14 cellular contexts compared by ENCODE assay signal in the genomic region with DNA sequence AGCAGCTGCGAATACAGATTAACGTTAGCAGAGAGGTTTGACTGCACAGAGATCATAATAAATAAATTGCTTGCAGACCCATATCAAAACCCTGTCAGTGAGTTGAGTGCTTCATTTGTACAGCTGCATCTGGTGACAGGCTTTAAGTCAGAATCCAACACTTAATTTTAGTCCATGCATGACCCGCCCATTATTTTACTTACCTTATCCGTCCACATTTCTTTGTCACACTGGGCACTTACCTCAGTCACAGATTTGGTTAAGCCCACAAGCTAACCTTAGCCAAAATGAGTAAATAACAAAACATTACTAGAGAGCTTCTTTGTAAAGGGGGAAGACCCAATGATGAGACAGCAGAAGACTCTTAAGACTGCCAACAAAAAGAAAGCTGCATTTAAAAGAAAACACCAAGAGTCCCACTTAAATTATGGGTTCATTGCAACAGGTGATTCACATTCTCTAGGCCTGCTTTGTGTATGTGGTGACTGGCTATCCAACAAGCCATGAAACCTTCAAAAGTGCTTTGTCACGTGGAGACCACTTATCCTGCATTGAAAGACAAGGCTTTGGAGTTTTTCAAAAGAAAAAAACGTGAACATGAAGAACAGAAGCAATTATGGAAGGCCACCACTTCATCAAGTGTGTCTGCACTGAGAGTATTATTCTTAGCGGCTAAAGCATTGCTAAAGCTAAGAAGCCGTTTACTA. TPM values are rescaled to one million over a fixed set of nuclear protein-coding genes. Genes with fewer than 3 reads are reported as not detected.
DNase-seq lines count a peak whose midpoint lies in the region; ATAC-seq, FAIRE-seq and TF ChIP-seq lines count a peak whose summit lies in the region.
"Had no signal": no experiment of that assay in that cellular context is flagged by ENCODE, and none has a peak within 500 bp of the region (broad histone marks: within the 10 kb centered on the region; RNA-seq: fewer than 3 reads in every experiment).

No MANE protein-coding gene starts in this region.

- no peak overlapping the region for H4K8ac ChIP-seq in IMR-90 (ENCODE audit: low read depth in 2 of 2, low read length in 2 of 2)

- H2AK9ac ChIP-seq in IMR-90 (replicated peaks; ENCODE audit: low read depth, low read length, poor library complexity), result no peak overlapping the region

- TF ChIP-seq POLR2A in IMR-90 (IDR thresholded peaks at IDR 0.05; ENCODE audit: low read depth, low read length), result no peak

- no peak for TF ChIP-seq CTCF in IMR-90 (conservative IDR thresholded peaks at IDR 0.05; ENCODE audit: low read depth, low read length)
- no peak for TF ChIP-seq CTCF in psoas muscle (IDR thresholded peaks at IDR 0.05)
- TF ChIP-seq CTCF in pancreas (IDR thresholded peaks at IDR 0.05), result no peak

- H3K4me2 ChIP-seq in IMR-90 (ENCODE audit: low read depth, low read length), result no peak overlapping the region

- dilution Hi-C loops in IMR-90 (cut with HindIII; ENCODE audit: low sequenced_read_pairs, unreplicated experiment), result no loop called here

- POLR2A ChIA-PET in IMR-90 (lab: Charles Lee; ENCODE audit: unreplicated experiment), result no interaction called here

- H3K27ac ChIP-seq in IMR-90 (ENCODE audit: insufficient read depth, low read length) (no peak overlapping the region), psoas muscle (peak overlapping the region; percentile 86), pancreas (no peak overlapping the region)
- H3K27ac ChIP-seq: uterus had no signal

- no peak overlapping the region; the same call in 1 of the 2 replicates for H3K23ac ChIP-seq in IMR-90 (ENCODE audit: low read depth, low read length)

- H3K36me3 Mint-ChIP-seq in activated T-cell treated with anti-CD3 and anti-CD28 coated beads, Interleukin-2, amount 50 U/mL, for 72 hours (ENCODE audit: insufficient read depth in 2 of 2), result no peaks in the 10 kb centered on the region

- CTCF ChIA-PET in IMR-90 (lab: Yijun Ruan, JAX), result no interaction called here

- peaks cover 12% of the 10 kb centered on the region; the same call in 1 of the 2 replicates for H3K9me1 ChIP-seq in IMR-90 (ENCODE audit: insufficient read depth, low read length)

- H3K36me3 ChIP-seq in IMR-90 (ENCODE audit: control insufficient read depth, insufficient read depth, low read length) (no peaks in the 10 kb centered on the region), psoas muscle (ENCODE audit: insufficient read depth in 1 of 2, low read depth in 1 of 2) (no peaks in the 10 kb centered on the region), pancreas (no peaks in the 10 kb centered on the region)
- H3K36me3 ChIP-seq: uterus had no signal

- peaks cover 0 to under 1% of the 10 kb centered on the region in 2 donors for H3K9me3 Mint-ChIP-seq in activated T-cell treated with anti-CD3 and anti-CD28 coated beads, Interleukin-2, amount 50 U/mL, for 72 hours
- H3K9me3 Mint-ChIP-seq: HFFc6 had no signal

- intact Hi-C loops in IMR-90 (cut with micrococcal nuclease) (no loop called here), psoas muscle (cut with DNase I) (loop anchor here in 1 of 2 donors (1.0 kb wide), 1 partner anchor 27 kb away; no protein-coding TSS in a partner anchor), pancreas (cut with DNase I) (no loop called here)

- peak overlapping the region; percentile 87 for H3K27ac Mint-ChIP-seq in activated T-cell treated with anti-CD3 and anti-CD28 coated beads, Interleukin-2, amount 50 U/mL, for 72 hours
- H3K27ac Mint-ChIP-seq: HFFc6 had no signal

- H4K20me1 ChIP-seq in IMR-90 (ENCODE audit: insufficient read depth, low read length), result peaks cover 4% of the 10 kb centered on the region; the same call in 1 of the 2 replicates

- peak overlapping the region in 1 of 2 donors; percentile 78 for H3K4me3 Mint-ChIP-seq in activated T-cell treated with anti-CD3 and anti-CD28 coated beads, Interleukin-2, amount 50 U/mL, for 72 hours
- H3K4me3 Mint-ChIP-seq: brain, HFFc6 had no signal

- 67% methylated on average over 1 of the region's 8 CpGs; no CpG with 5 or more reads in 1 of the 2 experiments for WGBS in IMR-90 (ENCODE audit: extremely low coverage in 2 of 2, insufficient read length in 1 of 2), 2 experiments
- 79 to 92% (median 84%) methylated on average over 8 of the region's 8 CpGs for WGBS in psoas muscle, 3 donors
- 75 to 81% methylated on average over 8 of the region's 8 CpGs for WGBS in pancreas, 2 donors

- H2BK5ac ChIP-seq in IMR-90 (ENCODE audit: low read depth, low read length, poor library complexity, severe bottlenecking), result no peak overlapping the region

- no TSS peak for BruUV-seq in IMR-90 (replicated peaks; lab: Mats Ljungman, UMichigan)

- H3K27me3 ChIP-seq in IMR-90 (ENCODE audit: control insufficient read depth, insufficient read depth, low read length) (no peaks in the 10 kb centered on the region), psoas muscle (ENCODE audit: insufficient read depth in 3 of 3, low read length in 2 of 3) (no peaks in the 10 kb centered on the region), pancreas (no peaks in the 10 kb centered on the region)
- H3K27me3 ChIP-seq: uterus had no signal

- H3K4me1 ChIP-seq in IMR-90 (ENCODE audit: control insufficient read depth, insufficient read depth, low read length) (peaks cover 7% of the 10 kb centered on the region), psoas muscle (peaks cover 31% of the 10 kb centered on the region), pancreas (no peaks in the 10 kb centered on the region)
- H3K4me1 ChIP-seq: uterus had no signal

- H3K79me1 ChIP-seq in IMR-90 (ENCODE audit: low read depth in 1 of 2, low read length in 2 of 2), result peaks cover 20 to 59% of the 10 kb centered on the region in 2 experiments

- no peak for TF ChIP-seq RAD21 in IMR-90 (IDR thresholded peaks at IDR 0.05; ENCODE audit: low read length)

- DNase-seq in activated T-cell treated with anti-CD3 and anti-CD28 coated beads, Interleukin-2, amount 50 U/mL, for 72 hours, result peak in 1 of 2 donors; percentile 11
- no peak for DNase-seq in activated T-cell treated with anti-CD3 and anti-CD28 coated beads, Interleukin-2, amount 50 U/mL, for 1 hour
- DNase-seq in IMR-90 (peak; percentile 7), SHP77 treated with DMSO at 0.1 percent for 48 hours (lab: John Stamatoyannopoulos, UW) (peak; percentile 86), psoas muscle (no peak), pancreas (no peak)
- no peak for DNase-seq in stimulated activated CD4-positive, alpha-beta T cell treated with anti-CD3 and anti-CD28 coated beads, Interleukin-2, amount 100 ng/mL, for 24 hours
- DNase-seq: activated CD8-positive, alpha-beta memory T cell treated with anti-CD3 and anti-CD28 coated beads for 24 hours; DMS153; HFFc6; NCI-H1436; uterus had no signal

- no peak overlapping the region for H3K18ac ChIP-seq in IMR-90 (ENCODE audit: low read depth, low read length)

- H3K9me3 ChIP-seq in IMR-90 (ENCODE audit: control insufficient read depth, insufficient read depth, low read length) (no peaks in the 10 kb centered on the region; the same call in 1 of the 2 replicates), psoas muscle (peaks cover 3% of the 10 kb centered on the region), pancreas (no peaks in the 10 kb centered on the region)

- H2AFZ ChIP-seq in IMR-90 (replicated peaks; ENCODE audit: low read length, poor library complexity), result no peak overlapping the region

- no peak overlapping the region for H3K9ac ChIP-seq in IMR-90 (ENCODE audit: low read depth, low read length)

- H3K27me3 Mint-ChIP-seq in activated T-cell treated with anti-CD3 and anti-CD28 coated beads, Interleukin-2, amount 50 U/mL, for 72 hours (ENCODE audit: low read depth), result no peaks in the 10 kb centered on the region

- H2BK15ac ChIP-seq in IMR-90 (ENCODE audit: low read depth, low read length), result no peak overlapping the region

- H4K5ac ChIP-seq in IMR-90 (ENCODE audit: low read depth, low read length), result no peak overlapping the region

- H2BK120ac ChIP-seq in IMR-90 (ENCODE audit: low read depth, low read length), result no peak overlapping the region

- in situ Hi-C loops in IMR-90 (cut with MboI; ENCODE audit: low sequenced_read_pairs), result no loop called here

- H3K4me1 Mint-ChIP-seq in activated T-cell treated with anti-CD3 and anti-CD28 coated beads, Interleukin-2, amount 50 U/mL, for 72 hours (ENCODE audit: low read depth), result peaks cover 41% of the 10 kb centered on the region

- no peak overlapping the region for H3K4ac ChIP-seq in IMR-90 (ENCODE audit: low read depth, low read length)

- no peak overlapping the region for H3K14ac ChIP-seq in IMR-90 (replicated peaks; ENCODE audit: low read depth, low read length)

- H4K91ac ChIP-seq in IMR-90 (ENCODE audit: insufficient read depth, low read depth, low read length), result no peak overlapping the region

- H3K56ac ChIP-seq in IMR-90 (ENCODE audit: extremely low read depth, insufficient read depth, low read length), result no peak overlapping the region

- peak; percentile 34 to 48 for ATAC-seq in activated T-cell treated with anti-CD3 and anti-CD28 coated beads, Interleukin-2, amount 50 U/mL, for 72 hours (replicated peaks in 1 of 2)
- ATAC-seq in IMR-90 (ENCODE audit: low read depth), result no peak
- ATAC-seq in psoas muscle, result no peak
- no peak for ATAC-seq in HG02763 (IDR thresholded peaks at IDR 0.05; ENCODE audit: unreplicated experiment)
- no peak for ATAC-seq in pancreas

- 0 out of 2 replicates have a peak overlapping the region, but pooled peaks have one; percentile 39 for H2BK20ac ChIP-seq in IMR-90 (ENCODE audit: low read depth, low read length)

- H3K4me3 ChIP-seq in IMR-90 (ENCODE audit: insufficient read depth, low read depth, low read length) (no peak overlapping the region), psoas muscle (no peak overlapping the region), pancreas (no peak overlapping the region)
- H3K4me3 ChIP-seq: uterus had no signal

- no peak for FAIRE-seq in pancreas (lab: Jason Lieb, UNC)

- H2AK5ac ChIP-seq in IMR-90 (ENCODE audit: low read depth, low read length), result no peak overlapping the region

RNA-seq across cellular contexts. Expression of a gene that starts 32.2 kb away (rescaled TPM):
- 10 to 100 TPM; 16.3 to 25.5 TPM for total RNA-seq in activated T-cell treated with anti-CD3 and anti-CD28 coated beads, Interleukin-2, amount 50 U/mL, for 72 hours
- 65.5 and 69.9 TPM in 2 replicates for total RNA-seq in IMR-90 (2012; rRNA removed)
- 21.7 and 28.3 TPM in 2 replicates for polyA plus RNA-seq in IMR-90 (2012; rRNA removed)
- polyA plus RNA-seq in IMR-90 (2012; cell fraction: cytosol; rRNA removed), result 4.6 and 5.1 TPM in 2 replicates
- 1.7 and 18.9 TPM in 2 replicates for polyA plus RNA-seq in IMR-90 (2012; cell fraction: nucleus; rRNA removed; ENCODE audit: low replicate concordance)
- total RNA-seq in psoas muscle, result 10 to 100 TPM; 48.2 to 88.7 (median 66.3) TPM
- 100 to 1,000 TPM in 1 of 3 donors, 10 to 100 TPM in 2; 16.7 to 101 (median 42.3) TPM for polyA plus RNA-seq in psoas muscle
- 1 to 10 TPM; 3.3 to 7.3 (median 5.1) TPM for total RNA-seq in pancreas
- 1 to 10 TPM; 4.1 to 8.8 TPM for polyA plus RNA-seq in pancreas

RNA-seq across cellular contexts. Expression of a gene that starts 32.6 kb away (rescaled TPM):
- 10 to 100 TPM; 10.9 to 11.0 TPM for total RNA-seq in activated T-cell treated with anti-CD3 and anti-CD28 coated beads, Interleukin-2, amount 50 U/mL, for 72 hours
- total RNA-seq in IMR-90 (2012; rRNA removed) (9.9 and 19.2 TPM in 2 replicates), psoas muscle (10 to 100 TPM in 3 of 4 donors, 1 to 10 TPM in 1; 7.7 to 13.8 (median 12.3) TPM), pancreas (1 to 10 TPM; 6.2 to 8.6 (median 7.2) TPM)
- polyA plus RNA-seq in IMR-90 (2012; rRNA removed) (15.0 and 17.2 TPM in 2 replicates), psoas muscle (10 to 100 TPM; 17.2 to 39.3 (median 18.8) TPM), pancreas (10 to 100 TPM; 11.6 to 22.0 TPM)
- 3.8 and 5.1 TPM in 2 replicates for polyA plus RNA-seq in IMR-90 (2012; cell fraction: cytosol; rRNA removed)
- polyA plus RNA-seq in IMR-90 (2012; cell fraction: nucleus; rRNA removed; ENCODE audit: low replicate concordance), result 0.62 and 5.5 TPM in 2 replicates

Comparison
In these comparisons a context has a peak if more than half of its experiments do, and no peak if none do; other contexts are left out.
1. ATAC-seq: peak in activated T-cell treated with anti-CD3 and anti-CD28 coated beads, Interleukin-2, amount 50 U/mL, for 72 hours (2 of 2); none in IMR-90 (single experiment), psoas muscle (0 of 4), HG02763 (single experiment) and pancreas (0 of 4).
2. DNase-seq: peak in IMR-90 (single experiment) and SHP77 treated with DMSO at 0.1 percent for 48 hours (single experiment); none in activated T-cell treated with anti-CD3 and anti-CD28 coated beads, Interleukin-2, amount 50 U/mL, for 1 hour (single experiment), psoas muscle (0 of 2), stimulated activated CD4-positive, alpha-beta T cell treated with anti-CD3 and anti-CD28 coated beads, Interleukin-2, amount 100 ng/mL, for 24 hours (0 of 2) and pancreas (0 of 6).